29 cellular contexts compared by ENCODE assay signal in genomic region chr15:73009306-73010091, GRCh38. TPM values are rescaled to one million over a fixed set of nuclear protein-coding genes. Genes with fewer than 3 reads are reported as not detected.
A peak's percentile ranks its signal among the peaks of the same experiment; 100 is the strongest.
DNase-seq lines count a peak whose midpoint lies in the region; ATAC-seq and TF ChIP-seq lines count a peak whose summit lies in the region.
"Had no signal": no experiment of that assay in that cellular context is flagged by ENCODE, and none has a peak within 500 bp of the region (broad histone marks: within the 10 kb centered on the region; RNA-seq: fewer than 3 reads in every experiment).

No MANE protein-coding gene starts in this region.

- TF ChIP-seq CTCF in breast epithelium (IDR thresholded peaks at IDR 0.05) = no peak
- TF ChIP-seq CTCF in upper lobe of right lung (IDR thresholded peaks at IDR 0.05) = no peak

- H3K9me3 ChIP-seq in breast epithelium = no peaks in the 10 kb centered on the region
- no peaks in the 10 kb centered on the region for H3K9me3 ChIP-seq in upper lobe of right lung
- H3K9me3 ChIP-seq: tibial artery had no signal

- H3K4me1 ChIP-seq in breast epithelium = peaks cover 0 to 4% of the 10 kb centered on the region in 2 donors
- no peaks in the 10 kb centered on the region for H3K4me1 ChIP-seq in upper lobe of right lung
- H3K4me1 ChIP-seq: tibial artery had no signal

- peak; percentile 82 for ATAC-seq in upper lobe of right lung
- no peak for ATAC-seq in HG02870 (IDR thresholded peaks at IDR 0.05; ENCODE audit: unreplicated experiment)
- ATAC-seq in GM19351 (IDR thresholded peaks at IDR 0.05; ENCODE audit: unreplicated experiment) = no peak
- no peak for ATAC-seq in GM18870 (IDR thresholded peaks at IDR 0.05; ENCODE audit: unreplicated experiment)
- ATAC-seq: CD8-positive, alpha-beta T cell; stimulated activated naive CD8-positive, alpha-beta T cell treated with anti-CD3 and anti-CD28 coated beads, Interleukin-15, Interleukin-2, amounts not matched to agents 100 U/mL and 50 U/mL, for 24 hours had no signal

- DNase-seq in NCI-H510A treated with DMSO at 0.1 percent for 48 hours (lab: John Stamatoyannopoulos, UW) (peak; percentile 15), NCI-H510A (lab: John Stamatoyannopoulos, UW) (no peak), breast epithelium (ENCODE audit: low spot score in 2 of 2) (peak in 1 of 2 donors; percentile 47), left kidney (ENCODE audit: low read depth, low spot score) (peak; percentile 21), upper lobe of right lung (no peak)
- DNase-seq: 8988T; activated CD4-positive, alpha-beta memory T cell treated with anti-CD3 and anti-CD28 coated beads, Interleukin-2, amount 10 ng/mL, durations not matched to agents 7 days and 5 days; activated CD4-positive, CD25-positive, alpha-beta regulatory T cell; activated naive CD8-positive, alpha-beta T cell treated with anti-CD3 and anti-CD28 coated beads, Interleukin-2, amount 10 ng/mL, durations not matched to agents 7 days and 5 days; CD8-positive, alpha-beta T cell; erythroblast; GDM1; H7; hippocampal formation; immature natural killer cell; Kasumi-1; NCI-H1092; NCI-H2081; NK-92 treated with Interleukin-12 subunit alpha and Interleukin-12 subunit beta, amount 100 ng/mL, for 24 hours; PC-9; posterior cingulate gyrus; SIG-M5; stimulated activated CD4-positive, alpha-beta T cell treated with anti-CD3 and anti-CD28 coated beads, Interleukin-15, amount 100 ng/mL, for 24 hours; stimulated activated naive CD8-positive, alpha-beta T cell treated with anti-CD3 and anti-CD28 coated beads, Interleukin-15, Interleukin-2, amounts not matched to agents 100 U/mL and 50 U/mL, for 24 hours; tibial artery had no signal

- H3K27ac ChIP-seq in breast epithelium (peak overlapping the region; percentile 27 to 50), upper lobe of right lung (no peak overlapping the region)
- H3K27ac ChIP-seq: PC-9, tibial artery had no signal

- H3K36me3 ChIP-seq in breast epithelium (no peaks in the 10 kb centered on the region), upper lobe of right lung (no peaks in the 10 kb centered on the region)
- H3K36me3 ChIP-seq: tibial artery had no signal

- no peak for TF ChIP-seq POLR2A in breast epithelium (IDR thresholded peaks at IDR 0.05)

- H3K4me3 ChIP-seq in breast epithelium = no peak overlapping the region
- H3K4me3 ChIP-seq in upper lobe of right lung = no peak overlapping the region
- H3K4me3 ChIP-seq: lung, PC-9, tibial artery had no signal

- intact Hi-C loops in breast epithelium (cut with DNase I; ENCODE audit: low total_unique reads) = no loop called here
- intact Hi-C loops in upper lobe of right lung (cut with DNase I) = no loop called here

- H3K27me3 ChIP-seq in breast epithelium (no peaks in the 10 kb centered on the region), upper lobe of right lung (peaks cover 21% of the 10 kb centered on the region)
- H3K27me3 ChIP-seq: tibial artery had no signal

RNA-seq across cellular contexts. Expression of gene NEO1, which starts 42.8 kb away (rescaled TPM):
- 10 to 100 TPM; 21.3 to 66.3 (median 27.5) TPM for total RNA-seq in breast epithelium
- 44.8 TPM for total RNA-seq in upper lobe of right lung

Comparison
In these comparisons a context has a peak if more than half of its experiments do, and no peak if none do; other contexts are left out.
1. DNase-seq: peak in NCI-H510A treated with DMSO at 0.1 percent for 48 hours (single experiment) and left kidney (single experiment); none in NCI-H510A (single experiment) and upper lobe of right lung (single experiment).